Comparison of ENCODE assay signal across 18 cellular contexts in the genomic region with DNA sequence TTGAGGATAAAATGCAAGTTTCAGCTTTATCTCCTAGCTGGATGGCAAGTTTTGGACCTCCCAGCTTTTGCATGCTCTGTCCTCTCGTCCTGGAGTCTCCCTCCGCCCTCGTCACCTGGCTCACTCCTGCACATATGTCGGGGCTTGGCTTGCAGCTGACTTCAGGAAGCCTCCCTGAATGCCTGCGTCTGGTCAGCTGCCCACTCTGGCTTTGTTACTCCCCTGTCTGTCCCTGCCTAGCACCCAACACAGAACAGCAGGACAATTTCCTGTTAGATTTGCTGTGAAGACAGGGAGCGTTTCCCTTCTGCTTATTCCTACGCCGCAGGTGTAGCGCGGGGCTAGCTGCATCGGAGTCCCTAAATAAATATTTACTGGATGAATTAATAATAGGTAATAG. TPM values are rescaled to one million over a fixed set of nuclear protein-coding genes. Genes with fewer than 3 reads are reported as not detected.
DNase-seq lines count a peak whose midpoint lies in the region; TF ChIP-seq lines count a peak whose summit lies in the region.
"Had no signal": no experiment of that assay in that cellular context is flagged by ENCODE, and none has a peak within 500 bp of the region (broad histone marks: within the 10 kb centered on the region; RNA-seq: fewer than 3 reads in every experiment).

No MANE protein-coding gene starts in this region.

- H3K36me3 ChIP-seq in esophagus (ENCODE audit: control insufficient read depth in 2 of 2, insufficient read depth in 2 of 2, low read length in 1 of 2) (no peaks in the 10 kb centered on the region), A673 (ENCODE audit: insufficient read depth, low read length, poor library complexity, severe bottlenecking) (no peaks in the 10 kb centered on the region)
- H3K36me3 ChIP-seq: MG63 had no signal

- CTCF ChIA-PET in A673 (lab: Charles Lee), result no interaction called here

- H3K4me1 ChIP-seq in esophagus (ENCODE audit: control insufficient read depth in 2 of 2, insufficient read depth in 2 of 2, low read length in 1 of 2), result peaks cover 1 to 7% of the 10 kb centered on the region in 2 donors
- peaks cover under 1% of the 10 kb centered on the region for H3K4me1 ChIP-seq in A673 (ENCODE audit: insufficient read depth, low read length, poor library complexity, severe bottlenecking)

- H3K27me3 ChIP-seq in esophagus (ENCODE audit: control insufficient read depth in 1 of 2, insufficient read depth in 2 of 2, low read length in 2 of 2), result peaks cover 0 to 2% of the 10 kb centered on the region in 2 donors
- no peaks in the 10 kb centered on the region for H3K27me3 ChIP-seq in A673 (replicated peaks; ENCODE audit: insufficient read depth, low read depth, low read length, poor library complexity)
- H3K27me3 ChIP-seq: MG63 had no signal

- DNase-seq in NCI-H1092 treated with DMSO at 0.1 percent for 48 hours (lab: John Stamatoyannopoulos, UW) (peak; percentile 13), NCI-H1092 (lab: John Stamatoyannopoulos, UW) (no peak), myocyte (ENCODE audit: low read depth) (peak; percentile 85), type B pancreatic cell (ENCODE audit: extremely low spot score, unreplicated experiment) (no peak), T-helper 9 cell (no peak), DMS 273 treated with DMSO at 0.1 percent for 48 hours (lab: John Stamatoyannopoulos, UW) (no peak), A673 (ENCODE audit: low spot score) (no peak)
- DNase-seq: 8988T; activated CD4-positive, alpha-beta T cell treated with anti-CD3 and anti-CD28 coated beads, Interleukin-2, amount 50 U/mL, for 48 hours; anterior cingulate cortex; CD8-positive, alpha-beta T cell; effector memory CD4-positive, alpha-beta T cell; MG63; NCI-H2171 treated with DMSO at 0.1 percent for 48 hours; stimulated activated CD4-positive, alpha-beta T cell treated with anti-CD3 and anti-CD28 coated beads, Interleukin-1b, Interleukin-23, amount 100 ng/mL, for 48 hours had no signal

- intact Hi-C loops in A673 (cut with micrococcal nuclease; ENCODE audit: unreplicated experiment), result loop anchor here (10.0 kb wide), 1 partner anchor 437 kb away; no protein-coding TSS in a partner anchor

- H3K4me3 ChIP-seq in esophagus (ENCODE audit: low read depth in 1 of 2, low read length in 2 of 2) (no peak overlapping the region), A673 (ENCODE audit: low read depth, low read length, poor library complexity, severe bottlenecking) (no peak overlapping the region)
- H3K4me3 ChIP-seq: MG63, SK-N-MC had no signal

- TF ChIP-seq CTCF in type B pancreatic cell (conservative IDR thresholded peaks at IDR 0.05) (no peak), A673 (conservative IDR thresholded peaks at IDR 0.05; ENCODE audit: low read depth, low read length) (no peak)

- H3K9me3 Mint-ChIP-seq in type B pancreatic cell, result no peaks in the 10 kb centered on the region
- H3K9me3 Mint-ChIP-seq: CD8-positive, alpha-beta T cell had no signal

- POLR2A ChIA-PET in A673 (lab: Charles Lee; ENCODE audit: low non-redundant PET), result no interaction called here

- H3K27ac ChIP-seq in esophagus (ENCODE audit: low read depth in 2 of 2, low read length in 1 of 2) (peak overlapping the region; percentile 11 to 60), A673 (ENCODE audit: low read depth, low read length, poor library complexity, severe bottlenecking) (no peak overlapping the region)
- H3K27ac ChIP-seq: SK-N-MC had no signal

- H3K9me3 ChIP-seq in esophagus (ENCODE audit: control insufficient read depth in 2 of 2, insufficient read depth in 1 of 2, low read depth in 1 of 2, low read length in 1 of 2) (no peaks in the 10 kb centered on the region), A673 (ENCODE audit: low read depth, low read length, poor library complexity, severe bottlenecking) (no peaks in the 10 kb centered on the region)
- H3K9me3 ChIP-seq: MG63 had no signal

- peaks cover 17% of the 10 kb centered on the region for H3K4me1 Mint-ChIP-seq in type B pancreatic cell (ENCODE audit: unreplicated experiment)

- WGBS in esophagus, 2 donors, result 52% methylated on average over 11 of the region's 11 CpGs

- H3K27ac Mint-ChIP-seq in type B pancreatic cell, result peak overlapping the region; percentile 78
- H3K27ac Mint-ChIP-seq: CD8-positive, alpha-beta T cell had no signal

- H3K4me3 Mint-ChIP-seq in type B pancreatic cell, result peak overlapping the region; percentile 26
- H3K4me3 Mint-ChIP-seq: CD8-positive, alpha-beta T cell had no signal

- BruUV-seq in A673 (replicated peaks; lab: Mats Ljungman, UMichigan), result no TSS peak

- peaks cover 3% of the 10 kb centered on the region for H3K27me3 Mint-ChIP-seq in type B pancreatic cell

- no peaks in the 10 kb centered on the region for H3K36me3 Mint-ChIP-seq in type B pancreatic cell
- H3K36me3 Mint-ChIP-seq: CD8-positive, alpha-beta T cell had no signal

RNA-seq across cellular contexts. Expression of gene JPH2, which starts 5.4 kb away (rescaled TPM):
- 1 to 10 TPM; 4.2 to 4.9 TPM for polyA plus RNA-seq in esophagus
- 263 and 339 TPM in 2 replicates for total RNA-seq in myocyte
- polyA plus RNA-seq in myocyte (2012), result 121 TPM
- 4.9 and 17.3 TPM in 2 replicates for total RNA-seq in type B pancreatic cell (ENCODE audit: low replicate concordance)
- 1.0 and 1.1 TPM in 2 replicates for total RNA-seq in A673 (2021)
- total RNA-seq: CD8-positive, alpha-beta T cell; pulmonary artery endothelial cell had no signal

RNA-seq across cellular contexts. Expression of gene OSER1, which starts 29.0 kb away (rescaled TPM):
- 10 to 100 TPM; 27.6 to 33.7 TPM for polyA plus RNA-seq in esophagus
- 36.3 and 37.4 TPM in 2 replicates for total RNA-seq in myocyte
- 28.8 TPM for polyA plus RNA-seq in myocyte (2012)
- total RNA-seq in type B pancreatic cell (ENCODE audit: low replicate concordance), result 31.1 and 38.4 TPM in 2 replicates
- 40.7 and 50.5 TPM in 2 replicates for total RNA-seq in A673 (2021)

Comparison
In these comparisons a context has a peak if more than half of its experiments do, and no peak if none do; other contexts are left out.
1. DNase-seq: peak in NCI-H1092 treated with DMSO at 0.1 percent for 48 hours (single experiment) and myocyte (single experiment); none in NCI-H1092 (single experiment), type B pancreatic cell (single experiment), T-helper 9 cell (single experiment), DMS 273 treated with DMSO at 0.1 percent for 48 hours (single experiment) and A673 (single experiment).
2. RNA of gene JPH2, which starts 5.4 kb away (total RNA-seq): 263 to 339 TPM in myocyte; 4.9 to 17.3 TPM in type B pancreatic cell and 1.0 to 1.1 TPM in A673; every median in the first group is over 10 times any median in the second.